11 cellular contexts compared by ENCODE assay signal in genomic region chr19:4660181-4660791, GRCh38. TPM values are rescaled to one million over a fixed set of nuclear protein-coding genes. Genes with fewer than 3 reads are reported as not detected.
DNase-seq lines count a peak whose midpoint lies in the region; ATAC-seq and TF ChIP-seq lines count a peak whose summit lies in the region.
"Had no signal": no experiment of that assay in that cellular context is flagged by ENCODE, and none has a peak within 500 bp of the region (broad histone marks: within the 10 kb centered on the region; RNA-seq: fewer than 3 reads in every experiment).

No MANE protein-coding gene starts in this region.

- peaks cover 0 to 3% (median 0%) of the 10 kb centered on the region in 3 donors for H3K4me1 Mint-ChIP-seq in CD8-positive, alpha-beta memory T cell

- CTCF ChIA-PET in CD8-positive, alpha-beta memory T cell (lab: Charles Lee): no interaction called here

- H3K27ac ChIP-seq in adrenal gland: no peak overlapping the region
- no peak overlapping the region for H3K27ac ChIP-seq in CD8-positive, alpha-beta memory T cell (ENCODE audit: low read depth, low read length)

- no peaks in the 10 kb centered on the region for H3K27me3 Mint-ChIP-seq in CD8-positive, alpha-beta memory T cell
- H3K27me3 Mint-ChIP-seq: naive thymus-derived CD8-positive, alpha-beta T cell; stimulated activated naive B cell treated with anti-CD40 and anti-IgM and Interleukin-4, amounts not matched to agents 10 μg/mL and 1 μg/mL and 100 μg/mL, for 72 hours had no signal

- POLR2A ChIA-PET in CD8-positive, alpha-beta memory T cell (lab: Charles Lee): no interaction called here

- no peak for TF ChIP-seq POLR2A in adrenal gland (IDR thresholded peaks at IDR 0.05)

- H3K27me3 ChIP-seq in adrenal gland: no peaks in the 10 kb centered on the region
- no peaks in the 10 kb centered on the region for H3K27me3 ChIP-seq in CD8-positive, alpha-beta memory T cell (ENCODE audit: insufficient read depth, low read length, poor library complexity, severe bottlenecking)
- H3K27me3 ChIP-seq: dorsolateral prefrontal cortex had no signal

- ATAC-seq in mucosa of descending colon: peak; percentile 70
- ATAC-seq in GM19467 (IDR thresholded peaks at IDR 0.05; ENCODE audit: unreplicated experiment): no peak
- no peak for ATAC-seq in HG03045 (IDR thresholded peaks at IDR 0.05; ENCODE audit: unreplicated experiment)

- no peaks in the 10 kb centered on the region for H3K9me3 ChIP-seq in adrenal gland (replicated peaks in 1 of 3)
- peaks cover 3% of the 10 kb centered on the region for H3K9me3 ChIP-seq in mucosa of descending colon
- H3K9me3 ChIP-seq in CD8-positive, alpha-beta memory T cell (ENCODE audit: low read length): no peaks in the 10 kb centered on the region

- H3K4me3 ChIP-seq in LNCaP clone FGC (ENCODE audit: low read depth, low read length): no peak overlapping the region
- no peak overlapping the region for H3K4me3 ChIP-seq in adrenal gland
- H3K4me3 ChIP-seq in mucosa of descending colon: no peak overlapping the region
- no peak overlapping the region for H3K4me3 ChIP-seq in CD8-positive, alpha-beta memory T cell (ENCODE audit: low read length)
- H3K4me3 ChIP-seq: dorsolateral prefrontal cortex had no signal

- TF ChIP-seq CTCF in LNCaP clone FGC (IDR thresholded peaks at IDR 0.05; ENCODE audit: control insufficient read depth, extremely low read depth, insufficient read depth): peak; percentile 46
- peak in 4 of 6 experiments; percentile 13 to 25 (median 20) for TF ChIP-seq CTCF in adrenal gland (IDR thresholded peaks at IDR 0.05)
- TF ChIP-seq CTCF in mucosa of descending colon (IDR thresholded peaks at IDR 0.05): peak; percentile 12

- no peaks in the 10 kb centered on the region for H3K9me3 Mint-ChIP-seq in CD8-positive, alpha-beta memory T cell
- H3K9me3 Mint-ChIP-seq: naive thymus-derived CD8-positive, alpha-beta T cell; stimulated activated naive B cell treated with anti-CD40 and anti-IgM and Interleukin-4, amounts not matched to agents 10 μg/mL and 1 μg/mL and 100 μg/mL, for 72 hours had no signal

- no peak overlapping the region for H3K4me3 Mint-ChIP-seq in CD8-positive, alpha-beta memory T cell
- H3K4me3 Mint-ChIP-seq: naive thymus-derived CD8-positive, alpha-beta T cell; stimulated activated naive B cell treated with anti-CD40 and anti-IgM and Interleukin-4, amounts not matched to agents 10 μg/mL and 1 μg/mL and 100 μg/mL, for 72 hours had no signal

- H3K36me3 Mint-ChIP-seq in CD8-positive, alpha-beta memory T cell: peaks cover 0 to 73% (median 4%) of the 10 kb centered on the region in 3 donors

- H3K27ac Mint-ChIP-seq in CD8-positive, alpha-beta memory T cell: peak overlapping the region in 1 of 8 donors; percentile 88

- 87 to 90% (median 88%) methylated on average over 10 to 15 of the region's 15 CpGs for WGBS in adrenal gland, 4 donors

- H3K4me1 ChIP-seq in adrenal gland (replicated peaks in 1 of 2): no peaks in the 10 kb centered on the region
- H3K4me1 ChIP-seq in mucosa of descending colon (ENCODE audit: low read depth): no peaks in the 10 kb centered on the region
- H3K4me1 ChIP-seq in CD8-positive, alpha-beta memory T cell (ENCODE audit: insufficient read depth, low read length): no peaks in the 10 kb centered on the region

- intact Hi-C loops in adrenal gland (cut with DNase I) (no loop called here), mucosa of descending colon (cut with DNase I, micrococcal nuclease) (no loop called here)

- H3K36me3 ChIP-seq in adrenal gland (replicated peaks in 1 of 2): peaks cover 0 to 70% of the 10 kb centered on the region in 2 donors
- H3K36me3 ChIP-seq in mucosa of descending colon (ENCODE audit: low read depth): no peaks in the 10 kb centered on the region
- peaks cover 14% of the 10 kb centered on the region for H3K36me3 ChIP-seq in CD8-positive, alpha-beta memory T cell (ENCODE audit: insufficient read depth, low read length)

- DNase-seq in ELR (ENCODE audit: low read depth): peak; percentile 39
- no peak for DNase-seq in LNCaP clone FGC (ENCODE audit: low read depth)
- DNase-seq in adrenal gland: peak in 2 of 7 donors; percentile 32 to 41
- peak in 2 of 3 donors; percentile 40 to 62 for DNase-seq in mucosa of descending colon
- DNase-seq in CD8-positive, alpha-beta memory T cell: no peak
- DNase-seq in activated effector memory CD4-positive, alpha-beta T cell treated with anti-CD3 and anti-CD28 coated beads, Interleukin-2, amount 50 U/mL, for 16 hours: no peak
- DNase-seq: dorsolateral prefrontal cortex; naive thymus-derived CD8-positive, alpha-beta T cell; stimulated activated naive B cell treated with anti-CD40 and anti-IgM and Interleukin-4, amounts not matched to agents 10 μg/mL and 1 μg/mL and 100 μg/mL, for 72 hours had no signal

RNA-seq across cellular contexts. Expression of gene MYDGF, which starts 9.9 kb away (rescaled TPM):
- 100 to 1,000 TPM in 2 of 8 donors, 10 to 100 TPM in 6; 52.1 to 159 (median 74.7) TPM for total RNA-seq in adrenal gland
- 10 to 100 TPM; 35.9 to 86.9 (median 76.1) TPM for polyA plus RNA-seq in adrenal gland
- total RNA-seq in mucosa of descending colon: 10 to 100 TPM; 50.2 to 85.9 (median 54.8) TPM
- total RNA-seq in CD8-positive, alpha-beta memory T cell: 10 to 100 TPM; 83.2 to 88.6 TPM
- 146 TPM for polyA plus RNA-seq in CD8-positive, alpha-beta memory T cell

RNA-seq across cellular contexts. Expression of gene TNFAIP8L1, which starts 21.0 kb away (rescaled TPM):
- total RNA-seq in adrenal gland: 1 to 10 TPM; 3.9 to 8.1 (median 5.5) TPM
- polyA plus RNA-seq in adrenal gland: 10 to 100 TPM in 1 of 3 donors, 1 to 10 TPM in 2; 2.6 to 13.8 (median 5.8) TPM
- total RNA-seq in mucosa of descending colon: 10 to 100 TPM in 2 of 3 donors, 1 to 10 TPM in 1; 5.1 to 47.6 (median 10.7) TPM
- total RNA-seq in CD8-positive, alpha-beta memory T cell: 10 to 100 TPM in 1 of 2 experiments, 1 to 10 TPM in 1; 9.0 to 10.0 TPM
- 9.6 TPM for polyA plus RNA-seq in CD8-positive, alpha-beta memory T cell

Comparison
In these comparisons a context has a peak if more than half of its experiments do, and no peak if none do; other contexts are left out.
1. DNase-seq: peak in ELR (single experiment) and mucosa of descending colon (2 of 3); none in LNCaP clone FGC (single experiment), CD8-positive, alpha-beta memory T cell (0 of 5) and activated effector memory CD4-positive, alpha-beta T cell treated with anti-CD3 and anti-CD28 coated beads, Interleukin-2, amount 50 U/mL, for 16 hours (single experiment).
2. Peak in every context shown above with its lines, with median percentiles within 50 percentile points of each other: CTCF ChIP-seq.